1 cellular context compared by ENCODE assay signal in genomic region chr2:20241973-20242726, GRCh38.
TF ChIP-seq lines count a peak whose summit lies in the region.

No MANE protein-coding gene starts in this region.

TF ChIP-seq in IMR-90, 13 proteins besides CTCF, POLR2A, EP300 and RAD21:
- no peak for TF ChIP-seq MAZ (IDR thresholded peaks at IDR 0.05; ENCODE audit: borderline replicate concordance, low read depth, low read length)
- TF ChIP-seq RCOR1 (IDR thresholded peaks at IDR 0.05; ENCODE audit: insufficient replicate concordance, low read length): no peak
- peak; percentile 24; the same call in 1 of the 2 replicates for TF ChIP-seq USF2 (IDR thresholded peaks at IDR 0.05; ENCODE audit: low read depth, low read length)
- no peak for TF ChIP-seq CEBPB (IDR thresholded peaks at IDR 0.05; ENCODE audit: low read depth, low read length)
- no peak for TF ChIP-seq BHLHE40 (IDR thresholded peaks at IDR 0.05; ENCODE audit: low read depth, low read length)
TF ChIP-seq in IMR-90: peak in this region for 1.
